Comparison of ENCODE assay signal across 24 cellular contexts in the genomic region with DNA sequence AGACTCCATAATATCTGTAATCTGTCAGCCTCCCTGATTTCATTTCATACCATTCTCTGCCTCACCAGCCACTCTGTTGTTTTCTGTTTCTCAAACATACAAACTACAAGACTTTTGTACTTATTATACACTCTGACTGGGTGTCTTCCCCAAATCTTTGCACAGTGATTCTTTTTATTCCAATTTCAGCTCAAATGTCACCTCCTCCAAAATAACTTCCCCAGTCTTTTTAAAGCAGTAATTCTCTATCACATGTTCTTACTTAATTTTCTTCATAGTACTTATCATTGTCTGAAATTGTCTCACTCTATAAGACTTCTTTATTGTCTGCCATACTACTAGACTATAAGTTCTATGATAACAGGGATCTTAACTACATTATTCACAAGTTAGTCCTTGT. TPM values are rescaled to one million over a fixed set of nuclear protein-coding genes. Genes with fewer than 3 reads are reported as not detected.
DNase-seq lines count a peak whose midpoint lies in the region; ATAC-seq, FAIRE-seq and TF ChIP-seq lines count a peak whose summit lies in the region.
"Had no signal": no experiment of that assay in that cellular context is flagged by ENCODE, and none has a peak within 500 bp of the region (broad histone marks: within the 10 kb centered on the region; RNA-seq: fewer than 3 reads in every experiment).

No MANE protein-coding gene starts in this region.

- no peak for TF ChIP-seq EP300 in transverse colon (IDR thresholded peaks at IDR 0.05; ENCODE audit: low read depth)

- ATAC-seq in GM21528 (IDR thresholded peaks at IDR 0.05; ENCODE audit: low FRiP score, unreplicated experiment) (no peak), HG02981 (IDR thresholded peaks at IDR 0.05; ENCODE audit: unreplicated experiment) (no peak)
- ATAC-seq: GM23338 had no signal

- DNase-seq in colonic mucosa, result no peak
- no peak for DNase-seq in transverse colon
- DNase-seq in hepatic stellate cell (ENCODE audit: low spot score), result no peak
- no peak for DNase-seq in stimulated activated CD8-positive, alpha-beta memory T cell treated with anti-CD3 and anti-CD28 coated beads, Interleukin-4, amount 100 ng/mL, for 48 hours
- DNase-seq: ACHN; AML-193; CD4-positive, alpha-beta T cell; DMS 273 treated with DMSO at 0.1 percent for 48 hours; DMS53; DND-41; EL; HCEC 1CT had no signal

- H3K4me3 ChIP-seq in colonic mucosa (no peak overlapping the region), transverse colon (no peak overlapping the region)
- H3K4me3 ChIP-seq: GM23338 had no signal

- in situ Hi-C loops in transverse colon (cut with MboI; ENCODE audit: low pct_ligation_motif_present in 1 of 4, low pct_unique_long_range_greater_than_20kb in 1 of 4, low sequenced_read_pairs in 3 of 4), result no loop called here

- H3K9me3 ChIP-seq in KOPT-K1 (ENCODE audit: insufficient read depth, low read length, poor library complexity, severe bottlenecking), result no peaks in the 10 kb centered on the region
- H3K9me3 ChIP-seq in colonic mucosa, result no peaks in the 10 kb centered on the region
- H3K9me3 ChIP-seq in transverse colon, result no peaks in the 10 kb centered on the region

- TF ChIP-seq POLR2A in transverse colon (IDR thresholded peaks at IDR 0.05), result no peak

- FAIRE-seq in islet of Langerhans (lab: Jason Lieb, UNC), result peak; percentile 43
- FAIRE-seq: A204.1, G401.6, GM12891, GM19239, H54 had no signal

- H3K27me3 ChIP-seq in colonic mucosa (no peaks in the 10 kb centered on the region), transverse colon (no peaks in the 10 kb centered on the region)

- no peaks in the 10 kb centered on the region for H3K36me3 ChIP-seq in KOPT-K1 (ENCODE audit: insufficient read depth, low read length)
- no peaks in the 10 kb centered on the region for H3K36me3 ChIP-seq in colonic mucosa
- no peaks in the 10 kb centered on the region for H3K36me3 ChIP-seq in transverse colon

- intact Hi-C loops in colonic mucosa (cut with DNase I), result no loop called here
- intact Hi-C loops in transverse colon (cut with DNase I; ENCODE audit: low total_unique reads), result no loop called here

- H3K9ac ChIP-seq in colonic mucosa (ENCODE audit: low read depth in 2 of 2, low read length in 2 of 2), result no peak overlapping the region

- no peak for TF ChIP-seq CTCF in colonic mucosa (IDR thresholded peaks at IDR 0.05)
- TF ChIP-seq CTCF in transverse colon (IDR thresholded peaks at IDR 0.05), result no peak

- H3K4me1 ChIP-seq in colonic mucosa (no peaks in the 10 kb centered on the region), transverse colon (peaks cover 0 to 30% (median 14%) of the 10 kb centered on the region in 4 donors)

- H3K27ac ChIP-seq in KOPT-K1 (ENCODE audit: low read depth, low read length, poor library complexity, severe bottlenecking), result peak overlapping the region; percentile 46
- peak overlapping the region; percentile 63 for H3K27ac ChIP-seq in colonic mucosa
- H3K27ac ChIP-seq in transverse colon, result peak overlapping the region; percentile 57 to 70 (median 60)
- H3K27ac ChIP-seq: C4-2B, HL-60 had no signal

RNA-seq across cellular contexts. Expression of a gene that starts 19.6 kb away (rescaled TPM):
- total RNA-seq in colonic mucosa, result 1 to 10 TPM; 2.1 to 3.0 TPM
- total RNA-seq in transverse colon, result 10 to 100 TPM in 1 of 4 donors, 1 to 10 TPM in 3; 1.6 to 22.7 (median 6.9) TPM
